30 cellular contexts compared by ENCODE assay signal in the genomic region with DNA sequence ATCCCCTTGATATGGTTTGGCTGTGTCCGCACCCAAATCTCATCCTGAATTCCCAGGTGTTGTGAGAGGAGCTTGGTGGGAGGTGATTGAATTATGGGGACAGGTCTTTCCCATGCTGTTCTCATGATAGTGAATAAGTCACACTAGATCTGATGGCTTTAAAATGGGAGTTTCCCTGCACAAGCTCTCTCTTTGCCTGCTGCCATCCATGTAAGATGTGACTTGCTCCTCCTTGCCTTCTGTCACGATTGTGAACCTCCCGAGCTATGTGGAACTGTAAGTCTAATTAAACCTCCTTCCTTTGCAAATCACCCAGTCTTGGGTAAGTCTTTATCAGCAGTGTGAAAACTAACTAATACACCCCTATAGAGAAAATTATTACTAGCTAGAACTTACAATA.
DNase-seq lines count a peak whose midpoint lies in the region; ATAC-seq, FAIRE-seq and TF ChIP-seq lines count a peak whose summit lies in the region.
"Had no signal": no experiment of that assay in that cellular context is flagged by ENCODE, and none has a peak within 500 bp of the region (broad histone marks: within the 10 kb centered on the region; RNA-seq: fewer than 3 reads in every experiment).

No MANE protein-coding gene starts in this region.

- no peak for ATAC-seq in K562
- ATAC-seq: A549; CD8-positive, alpha-beta T cell had no signal

- DNase-seq in K562 (ENCODE audit: extremely low read depth in 1 of 4, low spot score in 3 of 4) (no peak), breast epithelium (ENCODE audit: low spot score in 2 of 2) (no peak), A172 (ENCODE audit: low spot score) (no peak)
- DNase-seq: 8988T; ACHN; AML-193; BE2C; C1 segment of cervical spinal cord; Caco-2; Calu3; CD4-positive, alpha-beta memory T cell; CD4-positive, alpha-beta T cell; CD4-positive, CD25-positive, alpha-beta regulatory T cell; CD8-positive, alpha-beta memory T cell; CD8-positive, alpha-beta T cell; COR-L47; DMS 273 treated with DMSO at 0.1 percent for 48 hours; DMS153; DMS53; DMS79; DMS79 treated with DMSO at 0.1 percent for 48 hours; DND-41; EL had no signal

- H3K4me2 ChIP-seq in K562 (ENCODE audit: insufficient read depth, low read length): no peak overlapping the region
- H3K4me2 ChIP-seq: A549; BLaER1; BLaER1 treated with 17β-estradiol and CSF1 and Interleukin-3, amounts not matched to agents 10 nM and 100 nM had no signal

- CTCF ChIA-PET in HEK293 (lab: Yijun Ruan, JAX) (no interaction called here), K562 (lab: Yijun Ruan, JAX; ENCODE audit: low intra/inter-chr PET ratio) (no interaction called here)

- H3K9ac ChIP-seq in K562 (ENCODE audit: insufficient read depth in 1 of 2, low read depth in 2 of 2, low read length in 2 of 2): no peak overlapping the region
- H3K9ac ChIP-seq: BLaER1; BLaER1 treated with 17β-estradiol and CSF1 and Interleukin-3, amounts not matched to agents 10 nM and 100 nM had no signal

- BruUV-seq in K562 (replicated peaks; lab: Mats Ljungman, UMichigan): no TSS peak

- H3K9me1 ChIP-seq in K562 (ENCODE audit: control insufficient read depth, insufficient read depth, low read length): no peaks in the 10 kb centered on the region

- no peak for TF ChIP-seq RAD21 in K562 (CRISPR knock-in tag; conservative IDR thresholded peaks at IDR 0.05 in 1 of 2, IDR thresholded peaks at IDR 0.05 in 1 of 2)

- no peak for TF ChIP-seq EP300 in K562 (IDR thresholded peaks at IDR 0.05; ENCODE audit: low read length)

- WGBS in K562 (ENCODE audit: insufficient coverage, low coverage, missing lambda C conversion rate): 3% methylated on average over 3 of the region's 3 CpGs

- in situ Hi-C loops in K562 (cut with MboI): no loop called here

- H3K4me3 ChIP-seq in HEK293 (ENCODE audit: low read depth, low read length): no peak overlapping the region
- H3K4me3 ChIP-seq in K562: no peak overlapping the region
- H3K4me3 ChIP-seq in breast epithelium: no peak overlapping the region
- H3K4me3 ChIP-seq: A549; BLaER1; BLaER1 treated with 17β-estradiol and CSF1 and Interleukin-3, amounts not matched to agents 10 nM and 100 nM had no signal

- H3K9me3 ChIP-seq in HEK293 (ENCODE audit: control insufficient read depth, insufficient read depth, low read depth, low read length) (no peaks in the 10 kb centered on the region), K562 (replicated peaks; ENCODE audit: control insufficient read depth, insufficient read depth, low read depth, low read length) (no peaks in the 10 kb centered on the region), breast epithelium (peaks cover 0 to 4% of the 10 kb centered on the region in 2 donors)
- H3K9me3 ChIP-seq: A549, BE2C, Caco-2 had no signal

- H3K4me1 ChIP-seq in HEK293 (ENCODE audit: control insufficient read depth, insufficient read depth, low read length) (no peaks in the 10 kb centered on the region), K562 (replicated peaks in 1 of 2; ENCODE audit: control insufficient read depth in 2 of 2, insufficient read depth in 2 of 2, low read length in 2 of 2) (no peaks in the 10 kb centered on the region), breast epithelium (no peaks in the 10 kb centered on the region)
- H3K4me1 ChIP-seq: A549; BE2C; BLaER1; BLaER1 treated with 17β-estradiol and CSF1 and Interleukin-3, amounts not matched to agents 10 nM and 100 nM; Caco-2 had no signal

- POLR2A ChIA-PET in HEK293 (lab: Yijun Ruan, JAX): no interaction called here
- POLR2A ChIA-PET in K562 (lab: Yijun Ruan, JAX): no interaction called here

- H3K27ac ChIP-seq in HEK293 (ENCODE audit: extremely low read depth, low read depth, low read length): no peak overlapping the region
- H3K27ac ChIP-seq in K562 (ENCODE audit: extremely low read depth, low read depth, low read length): no peak overlapping the region
- H3K27ac ChIP-seq in breast epithelium: no peak overlapping the region
- H3K27ac ChIP-seq: 22Rv1; A549; BLaER1; BLaER1 treated with 17β-estradiol and CSF1 and Interleukin-3, amounts not matched to agents 10 nM and 100 nM; C4-2B had no signal

- H3K36me3 ChIP-seq in HEK293 (ENCODE audit: control insufficient read depth in 2 of 2, insufficient read depth in 1 of 2, low read length in 2 of 2): no peaks in the 10 kb centered on the region
- H3K36me3 ChIP-seq in K562 (ENCODE audit: control insufficient read depth, insufficient read depth, low read length): no peaks in the 10 kb centered on the region
- no peaks in the 10 kb centered on the region for H3K36me3 ChIP-seq in breast epithelium
- H3K36me3 ChIP-seq: BE2C; BLaER1; BLaER1 treated with 17β-estradiol and CSF1 and Interleukin-3, amounts not matched to agents 10 nM and 100 nM had no signal

- FAIRE-seq in K562 (lab: Jason Lieb, UNC): no peak
- FAIRE-seq: A549, D721Med had no signal

- TF ChIP-seq POLR2A in K562 (conservative IDR thresholded peaks at IDR 0.05): no peak
- no peak for TF ChIP-seq POLR2A in breast epithelium (IDR thresholded peaks at IDR 0.05)

- H3K27me3 ChIP-seq in K562 (ENCODE audit: control insufficient read depth in 2 of 2, insufficient read depth in 2 of 2, low read length in 2 of 2) (no peaks in the 10 kb centered on the region), breast epithelium (no peaks in the 10 kb centered on the region)
- H3K27me3 ChIP-seq: BE2C; BLaER1; BLaER1 treated with 17β-estradiol and CSF1 and Interleukin-3, amounts not matched to agents 10 nM and 100 nM had no signal

- intact Hi-C loops in K562 (cut with micrococcal nuclease): no loop called here
- intact Hi-C loops in breast epithelium (cut with DNase I; ENCODE audit: low total_unique reads): no loop called here

- H2AFZ ChIP-seq in K562 (ENCODE audit: low read depth, low read length): no peak overlapping the region

- no peaks in the 10 kb centered on the region for H3K79me2 ChIP-seq in K562 (ENCODE audit: control insufficient read depth, insufficient read depth, low read length)

- TF ChIP-seq CTCF in HEK293 (tag by site-specific recombination; IDR thresholded peaks at IDR 0.05) (no peak), K562 (IDR thresholded peaks at IDR 0.05 in 2 of 3, conservative IDR thresholded peaks at IDR 0.05 in 1 of 3; ENCODE audit: insufficient read depth in 2 of 3, low read depth in 1 of 3, low read length in 3 of 3) (no peak), breast epithelium (IDR thresholded peaks at IDR 0.05) (no peak)

- no peaks in the 10 kb centered on the region for H4K20me1 ChIP-seq in K562 (replicated peaks; ENCODE audit: control insufficient read depth, insufficient read depth, low read length)
- H4K20me1 ChIP-seq: BLaER1; BLaER1 treated with 17β-estradiol and CSF1 and Interleukin-3, amounts not matched to agents 10 nM and 100 nM had no signal

TF ChIP-seq in HEK293, 187 proteins besides CTCF, POLR2A, EP300 and RAD21:
- TF ChIP-seq GLI4 (tag by site-specific recombination; IDR thresholded peaks at IDR 0.05): no peak
- peak; percentile 68 for TF ChIP-seq SETDB1 (IDR thresholded peaks at IDR 0.05; ENCODE audit: insufficient read length, low read length)

TF ChIP-seq in K562, 482 proteins besides CTCF, POLR2A, EP300 and RAD21:
- TF ChIP-seq ZNF431 (CRISPR knock-in tag; IDR thresholded peaks at IDR 0.05): peak; percentile 71; the same call in 1 of the 2 replicates
- TF ChIP-seq PRMT5 (CRISPR knock-in tag; IDR thresholded peaks at IDR 0.05): no peak
